Comparison of ENCODE assay signal across 38 cellular contexts in genomic region chr6:126605089-126605488, GRCh38.
"Had no signal": no experiment of that assay in that cellular context is flagged by ENCODE, and none has a peak within 500 bp of the region (broad histone marks: within the 10 kb centered on the region; RNA-seq: fewer than 3 reads in every experiment).

No MANE protein-coding gene starts in this region.

- DNase-seq: activated effector memory CD4-positive, alpha-beta T cell treated with anti-CD3 and anti-CD28 coated beads, Interleukin-2, amount 50 U/mL, for 16 hours; activated effector memory CD4-positive, alpha-beta T cell treated with Interleukin-2 at 50 U/mL for 16 hours; activated gamma-delta T cell; activated gamma-delta T cell treated with Interleukin-2 at 50 U/mL for 16 hours; activated naive CD4-positive, alpha-beta T cell; activated naive CD4-positive, alpha-beta T cell treated with anti-CD3 and anti-CD28 coated beads for 36 hours; activated naive CD4-positive, alpha-beta T cell treated with anti-CD3 and anti-CD28 coated beads, Interleukin-2, amount 10 ng/mL, durations not matched to agents 7 days and 5 days; activated naive CD4-positive, alpha-beta T cell treated with anti-CD3 and anti-CD28 coated beads, Interleukin-2, amount 50 U/mL, for 16 hours; activated naive CD4-positive, alpha-beta T cell treated with Interleukin-2 at 50 U/mL for 16 hours; activated naive CD8-positive, alpha-beta T cell treated with anti-CD3 and anti-CD28 coated beads for 36 hours; activated naive CD8-positive, alpha-beta T cell treated with anti-CD3 and anti-CD28 coated beads, Interleukin-2, amount 10 ng/mL, durations not matched to agents 7 days and 5 days; activated naive CD8-positive, alpha-beta T cell treated with anti-CD3 and anti-CD28 coated beads, Interleukin-2, amount 50 U/mL, for 24 hours; activated T-cell treated with anti-CD3 and anti-CD28 coated beads, Interleukin-2, amount 50 U/mL, for 1 hour; activated T-cell treated with anti-CD3 and anti-CD28 coated beads, Interleukin-2, amount 50 U/mL, for 24 hours; activated T-cell treated with anti-CD3 and anti-CD28 coated beads, Interleukin-2, amount 50 U/mL, for 4 hours; activated T-cell treated with anti-CD3 and anti-CD28 coated beads, Interleukin-2, amount 50 U/mL, for 48 hours; activated T-cell treated with anti-CD3 and anti-CD28 coated beads, Interleukin-2, amount 50 U/mL, for 72 hours; adrenal gland; amniotic stem cell; amygdala; anterior cingulate cortex; aorta; body of pancreas; brain microvascular endothelial cell; caudate nucleus; central memory CD4-positive, alpha-beta T cell; cerebellar nuclear complex had no signal

- H3K36me3 ChIP-seq: adrenal gland, ascending aorta, brain microvascular endothelial cell, breast epithelium, cardiac muscle cell had no signal

- H3K27ac ChIP-seq: adrenal gland, ascending aorta, body of pancreas, brain microvascular endothelial cell, breast epithelium, cardiac muscle cell had no signal

- H3K4me3 Mint-ChIP-seq: activated naive CD4-positive, alpha-beta T cell treated with anti-CD3 and anti-CD28 coated beads for 36 hours; activated naive CD4-positive, alpha-beta T cell treated with anti-CD3 and anti-CD28 coated beads, Interleukin-2, amount 10 ng/mL, durations not matched to agents 7 days and 5 days; activated naive CD4-positive, alpha-beta T cell treated with anti-CD3 and anti-CD28 coated beads, Interleukin-2, amount 50 U/mL, for 24 hours; activated naive CD8-positive, alpha-beta T cell; activated naive CD8-positive, alpha-beta T cell treated with anti-CD3 and anti-CD28 coated beads for 36 hours; activated naive CD8-positive, alpha-beta T cell treated with anti-CD3 and anti-CD28 coated beads, Interleukin-2, amount 10 ng/mL, durations not matched to agents 7 days and 5 days; activated naive CD8-positive, alpha-beta T cell treated with anti-CD3 and anti-CD28 coated beads, Interleukin-2, amount 50 U/mL, for 24 hours; activated T-cell treated with anti-CD3 and anti-CD28 coated beads, Interleukin-2, amount 50 U/mL, for 24 hours; activated T-cell treated with anti-CD3 and anti-CD28 coated beads, Interleukin-2, amount 50 U/mL, for 4 hours; activated T-cell treated with anti-CD3 and anti-CD28 coated beads, Interleukin-2, amount 50 U/mL, for 72 hours; activated T-helper 1 cell treated with anti-CD3 and anti-CD28 coated beads, Interleukin-12 subunit alpha, Interleukin-12 subunit beta, Interleukin-2, Interleukin-4 antibody, amounts not matched to agents 30 ng/mL and 10 ng/mL and 1 ng/mL, durations not matched to agents 14 hours and 24 hours and 36 hours; activated T-helper 17 cell treated with anti-CD3 and anti-CD28 coated beads, Interleukin-2, amount 50 U/mL, for 72 hours; brain; central memory CD8-positive, alpha-beta T cell had no signal

- ATAC-seq: activated naive CD4-positive, alpha-beta T cell treated with anti-CD3 and anti-CD28 coated beads, Interleukin-2, amount 50 U/mL, for 72 hours; activated naive CD8-positive, alpha-beta T cell treated with anti-CD3 and anti-CD28 coated beads, Interleukin-2, amount 50 U/mL, for 24 hours; activated T-cell treated with anti-CD3 and anti-CD28 coated beads, Interleukin-2, amount 50 U/mL, for 4 hours; activated T-cell treated with anti-CD3 and anti-CD28 coated beads, Interleukin-2, amount 50 U/mL, for 72 hours; activated T-helper 17 cell treated with anti-CD3 and anti-CD28 coated beads, Interleukin-2, amount 50 U/mL, for 72 hours; body of pancreas had no signal

- H3K36me3 Mint-ChIP-seq: activated naive CD4-positive, alpha-beta T cell treated with anti-CD3 and anti-CD28 coated beads, Interleukin-2, amount 10 ng/mL, durations not matched to agents 7 days and 5 days; activated naive CD4-positive, alpha-beta T cell treated with anti-CD3 and anti-CD28 coated beads, Interleukin-2, amount 50 U/mL, for 24 hours; activated naive CD4-positive, alpha-beta T cell treated with anti-CD3 and anti-CD28 coated beads, Interleukin-2, amount 50 U/mL, for 72 hours; activated naive CD8-positive, alpha-beta T cell; activated naive CD8-positive, alpha-beta T cell treated with anti-CD3 and anti-CD28 coated beads for 36 hours; activated naive CD8-positive, alpha-beta T cell treated with anti-CD3 and anti-CD28 coated beads, Interleukin-2, amount 10 ng/mL, durations not matched to agents 7 days and 5 days; brain had no signal

- H3K4me3 ChIP-seq: adrenal gland, ascending aorta, body of pancreas, breast epithelium, cardiac muscle cell had no signal

- H3K4me1 Mint-ChIP-seq: activated naive CD4-positive, alpha-beta T cell treated with anti-CD3 and anti-CD28 coated beads, Interleukin-2, amount 10 ng/mL, durations not matched to agents 7 days and 5 days; activated naive CD4-positive, alpha-beta T cell treated with anti-CD3 and anti-CD28 coated beads, Interleukin-2, amount 50 U/mL, for 24 hours; activated naive CD8-positive, alpha-beta T cell treated with anti-CD3 and anti-CD28 coated beads for 36 hours; activated naive CD8-positive, alpha-beta T cell treated with anti-CD3 and anti-CD28 coated beads, Interleukin-2, amount 10 ng/mL, durations not matched to agents 7 days and 5 days; activated naive CD8-positive, alpha-beta T cell treated with anti-CD3 and anti-CD28 coated beads, Interleukin-2, amount 50 U/mL, for 24 hours; activated T-helper 17 cell treated with anti-CD3 and anti-CD28 coated beads, Interleukin-2, amount 50 U/mL, for 72 hours; brain; central memory CD8-positive, alpha-beta T cell had no signal

- H3K27me3 ChIP-seq: adrenal gland, ascending aorta, body of pancreas, brain microvascular endothelial cell, breast epithelium, cardiac muscle cell had no signal

- H3K27me3 Mint-ChIP-seq: activated naive CD4-positive, alpha-beta T cell treated with anti-CD3 and anti-CD28 coated beads, Interleukin-2, amount 10 ng/mL, durations not matched to agents 7 days and 5 days; activated naive CD4-positive, alpha-beta T cell treated with anti-CD3 and anti-CD28 coated beads, Interleukin-2, amount 50 U/mL, for 24 hours; activated naive CD8-positive, alpha-beta T cell; activated naive CD8-positive, alpha-beta T cell treated with anti-CD3 and anti-CD28 coated beads for 36 hours; activated naive CD8-positive, alpha-beta T cell treated with anti-CD3 and anti-CD28 coated beads, Interleukin-2, amount 10 ng/mL, durations not matched to agents 7 days and 5 days; activated naive CD8-positive, alpha-beta T cell treated with anti-CD3 and anti-CD28 coated beads, Interleukin-2, amount 50 U/mL, for 24 hours; activated T-cell treated with anti-CD3 and anti-CD28 coated beads, Interleukin-2, amount 50 U/mL, for 24 hours; activated T-helper 17 cell treated with anti-CD3 and anti-CD28 coated beads, Interleukin-2, amount 50 U/mL, for 72 hours; brain; central memory CD8-positive, alpha-beta T cell had no signal

- H3K9me3 Mint-ChIP-seq: activated naive CD4-positive, alpha-beta T cell treated with anti-CD3 and anti-CD28 coated beads, Interleukin-2, amount 10 ng/mL, durations not matched to agents 7 days and 5 days; activated T-helper 17 cell treated with anti-CD3 and anti-CD28 coated beads, Interleukin-2, amount 50 U/mL, for 72 hours; activated T-helper 2 cell treated with anti-CD3 and anti-CD28 coated beads, Interferon-gamma antibody, Interleukin-2, Interleukin-4, amounts not matched to agents 10 μg/mL and 5 μg/mL and 100 μg/mL, durations not matched to agents 14 hours and 24 hours and 36 hours had no signal

- H3K4me1 ChIP-seq: ascending aorta, body of pancreas, breast epithelium had no signal

- H3K27ac Mint-ChIP-seq: activated naive CD4-positive, alpha-beta T cell treated with anti-CD3 and anti-CD28 coated beads for 36 hours; activated naive CD4-positive, alpha-beta T cell treated with anti-CD3 and anti-CD28 coated beads, Interleukin-2, amount 10 ng/mL, durations not matched to agents 7 days and 5 days; activated naive CD4-positive, alpha-beta T cell treated with anti-CD3 and anti-CD28 coated beads, Interleukin-2, amount 50 U/mL, for 24 hours; activated naive CD4-positive, alpha-beta T cell treated with anti-CD3 and anti-CD28 coated beads, Interleukin-2, amount 50 U/mL, for 72 hours; activated naive CD8-positive, alpha-beta T cell; activated naive CD8-positive, alpha-beta T cell treated with anti-CD3 and anti-CD28 coated beads for 36 hours; activated naive CD8-positive, alpha-beta T cell treated with anti-CD3 and anti-CD28 coated beads, Interleukin-2, amount 10 ng/mL, durations not matched to agents 7 days and 5 days; activated naive CD8-positive, alpha-beta T cell treated with anti-CD3 and anti-CD28 coated beads, Interleukin-2, amount 50 U/mL, for 24 hours; activated T-cell treated with anti-CD3 and anti-CD28 coated beads, Interleukin-2, amount 50 U/mL, for 24 hours; activated T-cell treated with anti-CD3 and anti-CD28 coated beads, Interleukin-2, amount 50 U/mL, for 72 hours; activated T-helper 1 cell treated with anti-CD3 and anti-CD28 coated beads, Interleukin-12 subunit alpha, Interleukin-12 subunit beta, Interleukin-2, Interleukin-4 antibody, amounts not matched to agents 30 ng/mL and 10 ng/mL and 1 ng/mL, durations not matched to agents 14 hours and 24 hours and 36 hours; activated T-helper 17 cell treated with anti-CD3 and anti-CD28 coated beads, Interleukin-2, amount 50 U/mL, for 72 hours; activated T-helper 2 cell treated with anti-CD3 and anti-CD28 coated beads, Interferon-gamma antibody, Interleukin-2, Interleukin-4, amounts not matched to agents 10 μg/mL and 5 μg/mL and 100 μg/mL, durations not matched to agents 14 hours and 24 hours and 36 hours; brain had no signal

- H3K9me3 ChIP-seq: adrenal gland, ascending aorta, body of pancreas, breast epithelium had no signal
